ENCODE assay signal across 23 cellular contexts in genomic region chr2:226618544-226618874, GRCh38.
"Had no signal": no experiment of that assay in that cellular context is flagged by ENCODE, and none has a peak within 500 bp of the region (broad histone marks: within the 10 kb centered on the region; RNA-seq: fewer than 3 reads in every experiment).

No MANE protein-coding gene starts in this region.

- H3K4me3 Mint-ChIP-seq: endodermal cell, memory B cell, naive B cell had no signal

- FAIRE-seq: endothelial cell of umbilical vein, kidney had no signal

- H3K36me3 Mint-ChIP-seq: memory B cell, naive B cell had no signal

- H2AFZ ChIP-seq: hepatocyte had no signal

- H3K79me2 ChIP-seq: hepatocyte had no signal

- H3K27me3 ChIP-seq: colonic mucosa, hepatocyte, neutrophil, sigmoid colon, stomach, uterus had no signal

- H3K4me1 Mint-ChIP-seq: memory B cell, naive B cell had no signal

- H3K9me3 ChIP-seq: colonic mucosa, left ventricle myocardium inferior, lower lobe of right lung, neutrophil, sigmoid colon, stomach, uterus had no signal

- H3K36me3 ChIP-seq: colonic mucosa, left ventricle myocardium inferior, lower lobe of right lung, neutrophil, sigmoid colon, stomach, uterus had no signal

- H3K4me1 ChIP-seq: colonic mucosa, left ventricle myocardium inferior, lower lobe of right lung had no signal

- H3K27ac Mint-ChIP-seq: endodermal cell, memory B cell, naive B cell had no signal

- H3K4me3 ChIP-seq: colonic mucosa, hepatocyte, left ventricle myocardium inferior, lower lobe of right lung, sigmoid colon, skin epidermis, stomach, uterus had no signal

- ATAC-seq: left cardiac atrium, lower lobe of right lung had no signal

- H3K9me3 Mint-ChIP-seq: endodermal cell, memory B cell, naive B cell had no signal

- H3K27ac ChIP-seq: left ventricle myocardium inferior, lower lobe of right lung, neutrophil, sigmoid colon, skin epidermis, uterus had no signal

- DNase-seq: colonic mucosa; dermis blood vessel endothelial cell; endodermal cell; erythroblast; head of caudate nucleus; kidney; left cardiac atrium; left ventricle myocardium inferior; lower lobe of right lung; naive B cell; posterior cingulate gyrus; sigmoid colon; stimulated activated CD4-positive, alpha-beta T cell treated with anti-CD3 and anti-CD28 coated beads, Interleukin-2, amount 100 ng/mL, for 24 hours; stimulated activated naive CD4-positive, alpha-beta T cell; stomach; substantia nigra; trophoblast cell; uterus had no signal
